Comparison of ENCODE assay signal across 29 cellular contexts in genomic region chr10:122696687-122697086, GRCh38. TPM values are rescaled to one million over a fixed set of nuclear protein-coding genes. Genes with fewer than 3 reads are reported as not detected.
"Had no signal": no experiment of that assay in that cellular context is flagged by ENCODE, and none has a peak within 500 bp of the region (broad histone marks: within the 10 kb centered on the region; RNA-seq: fewer than 3 reads in every experiment).

No MANE protein-coding gene starts in this region.

- H3K27ac ChIP-seq: colonic mucosa, coronary artery, dorsolateral prefrontal cortex, epithelial cell of prostate, esophagus muscularis mucosa, esophagus squamous epithelium, foreskin keratinocyte, gastrocnemius medialis, gastroesophageal sphincter, heart left ventricle, heart right ventricle had no signal

- H3K9me3 Mint-ChIP-seq: dendritic cell treated with granulocyte-macrophage colony-stimulating factor and Interleukin-4, amounts not matched to agents 40 ng/mL and 50 ng/mL, for 4 days; effector memory CD8-positive, alpha-beta T cell had no signal

- H3K4me1 ChIP-seq: colonic mucosa, esophagus muscularis mucosa, esophagus squamous epithelium, foreskin keratinocyte, gastrocnemius medialis, gastroesophageal sphincter, heart left ventricle, heart right ventricle had no signal

- H3K4me3 Mint-ChIP-seq: dendritic cell treated with granulocyte-macrophage colony-stimulating factor and Interleukin-4, amounts not matched to agents 40 ng/mL and 50 ng/mL, for 4 days; effector memory CD8-positive, alpha-beta T cell; endodermal cell had no signal

- H3K27me3 Mint-ChIP-seq: dendritic cell treated with granulocyte-macrophage colony-stimulating factor and Interleukin-4, amounts not matched to agents 40 ng/mL and 50 ng/mL, for 4 days had no signal

- H3K4me3 ChIP-seq: colonic mucosa, coronary artery, dorsolateral prefrontal cortex, esophagus muscularis mucosa, esophagus squamous epithelium, gastrocnemius medialis, gastroesophageal sphincter, heart left ventricle, heart right ventricle had no signal

- ATAC-seq: effector memory CD8-positive, alpha-beta T cell; esophagus mucosa; foreskin keratinocyte; gastrocnemius medialis; gastroesophageal sphincter; heart left ventricle; heart right ventricle had no signal

- DNase-seq: colonic mucosa; cortex of kidney; dermis blood vessel endothelial cell; dorsolateral prefrontal cortex; effector CD4-positive, alpha-beta T cell; effector CD8-positive, alpha-beta T cell; effector memory CD4-positive, alpha-beta T cell; effector memory CD8-positive, alpha-beta T cell; endodermal cell; erythroblast; esophagus squamous epithelium; foreskin keratinocyte; foreskin melanocyte; gastrocnemius medialis; glutamatergic neuron; heart left ventricle; heart right ventricle had no signal

- H3K27ac Mint-ChIP-seq: dendritic cell treated with granulocyte-macrophage colony-stimulating factor and Interleukin-4, amounts not matched to agents 40 ng/mL and 50 ng/mL, for 4 days; effector memory CD8-positive, alpha-beta T cell; endodermal cell had no signal

- H3K4me1 Mint-ChIP-seq: endodermal cell had no signal

- H3K36me3 ChIP-seq: colonic mucosa, esophagus muscularis mucosa, esophagus squamous epithelium, gastrocnemius medialis, gastroesophageal sphincter, heart left ventricle, heart right ventricle had no signal

- H3K27me3 ChIP-seq: colonic mucosa, gastroesophageal sphincter, heart left ventricle had no signal

- FAIRE-seq: colon, endometrium, endothelial cell of umbilical vein, frontal cortex had no signal

- H3K9me3 ChIP-seq: colonic mucosa, esophagus muscularis mucosa, esophagus squamous epithelium, gastrocnemius medialis, gastroesophageal sphincter, heart left ventricle, heart right ventricle had no signal

RNA-seq across cellular contexts. Expression of gene C10orf120, which starts 3.0 kb away (rescaled TPM):
- polyA plus RNA-seq: endothelial cell of umbilical vein, esophagus, fibroblast of lung, foreskin keratinocyte, heart left ventricle, heart right ventricle had no signal
